Comparison of ENCODE assay signal across 27 cellular contexts in genomic region chr4:40745585-40745984, GRCh38.
"Had no signal": no experiment of that assay in that cellular context is flagged by ENCODE, and none has a peak within 500 bp of the region (broad histone marks: within the 10 kb centered on the region; RNA-seq: fewer than 3 reads in every experiment).

No MANE protein-coding gene starts in this region.

- H3K36me3 ChIP-seq: neural progenitor cell, ovary, spleen, suprapubic skin, tibial artery, transverse colon, upper lobe of right lung, uterus had no signal

- ATAC-seq: natural killer cell; psoas muscle; right cardiac atrium; sciatic nerve; stimulated activated memory B cell treated with anti-CD40 and anti-IgM and Interleukin-4, amounts not matched to agents 10 μg/mL and 1 μg/mL and 100 μg/mL, for 72 hours; stimulated activated naive CD8-positive, alpha-beta T cell treated with anti-CD3 and anti-CD28 coated beads, Interleukin-15, amount 100 ng/mL, for 72 hours; stimulated activated naive CD8-positive, alpha-beta T cell treated with anti-CD3 and anti-CD28 coated beads, Interleukin-15, Interleukin-2, amounts not matched to agents 100 U/mL and 50 U/mL, for 24 hours; upper lobe of right lung had no signal

- H3K27ac ChIP-seq: neural progenitor cell, ovary, parathyroid adenoma, psoas muscle, skin epidermis, spleen, suprapubic skin, testis, tibial artery, transverse colon, upper lobe of right lung, uterus had no signal

- H3K4me1 ChIP-seq: neural progenitor cell, parathyroid adenoma, testis, upper lobe of right lung, uterus had no signal

- H3K27me3 ChIP-seq: neural progenitor cell, ovary, suprapubic skin, testis, tibial artery, transverse colon, uterus had no signal

- H3K9me3 ChIP-seq: ovary, psoas muscle, spleen, suprapubic skin, testis, tibial artery, transverse colon, upper lobe of right lung, uterus had no signal

- DNase-seq: natural killer cell; occipital lobe; ovary; psoas muscle; right cardiac atrium; spleen; stimulated activated CD4-positive, alpha-beta T cell treated with anti-CD3 and anti-CD28 coated beads, Interleukin-12 subunit alpha, Interleukin-12 subunit beta, amount 100 ng/mL, for 4 hours; stimulated activated CD4-positive, alpha-beta T cell treated with anti-CD3 and anti-CD28 coated beads, Interleukin-1b, Interleukin-23, amount 100 ng/mL, for 48 hours; stimulated activated CD4-positive, alpha-beta T cell treated with anti-CD3 and anti-CD28 coated beads, Interleukin-4, amount 100 ng/mL, for 1 hour; stimulated activated CD4-positive, alpha-beta T cell treated with anti-CD3 and anti-CD28 coated beads, Interleukin-4, amount 100 ng/mL, for 4 hours; stimulated activated CD8-positive, alpha-beta memory T cell treated with anti-CD3 and anti-CD28 coated beads, Interleukin-4, amount 100 ng/mL, for 48 hours; stimulated activated naive CD4-positive, alpha-beta T cell; stimulated activated naive CD8-positive, alpha-beta T cell treated with anti-CD3 and anti-CD28 coated beads, Interleukin-15, amount 100 ng/mL, for 72 hours; stimulated activated naive CD8-positive, alpha-beta T cell treated with anti-CD3 and anti-CD28 coated beads, Interleukin-15, Interleukin-2, amounts not matched to agents 100 U/mL and 50 U/mL, for 24 hours; substantia nigra; testis; tibial artery; transverse colon; upper lobe of right lung; uterus had no signal

- H3K4me2 ChIP-seq: neural progenitor cell, smooth muscle cell had no signal

- H3K4me3 ChIP-seq: neural progenitor cell, ovary, psoas muscle, skin epidermis, smooth muscle cell, spleen, suprapubic skin, testis, tibial artery, transverse colon, upper lobe of right lung, uterus had no signal

- H3K9ac ChIP-seq: neural progenitor cell, parathyroid adenoma had no signal

- H3K79me2 ChIP-seq: parathyroid adenoma had no signal

- H2AFZ ChIP-seq: neural progenitor cell, parathyroid adenoma had no signal
